Comparison of ENCODE assay signal across 8 cellular contexts in the genomic region with DNA sequence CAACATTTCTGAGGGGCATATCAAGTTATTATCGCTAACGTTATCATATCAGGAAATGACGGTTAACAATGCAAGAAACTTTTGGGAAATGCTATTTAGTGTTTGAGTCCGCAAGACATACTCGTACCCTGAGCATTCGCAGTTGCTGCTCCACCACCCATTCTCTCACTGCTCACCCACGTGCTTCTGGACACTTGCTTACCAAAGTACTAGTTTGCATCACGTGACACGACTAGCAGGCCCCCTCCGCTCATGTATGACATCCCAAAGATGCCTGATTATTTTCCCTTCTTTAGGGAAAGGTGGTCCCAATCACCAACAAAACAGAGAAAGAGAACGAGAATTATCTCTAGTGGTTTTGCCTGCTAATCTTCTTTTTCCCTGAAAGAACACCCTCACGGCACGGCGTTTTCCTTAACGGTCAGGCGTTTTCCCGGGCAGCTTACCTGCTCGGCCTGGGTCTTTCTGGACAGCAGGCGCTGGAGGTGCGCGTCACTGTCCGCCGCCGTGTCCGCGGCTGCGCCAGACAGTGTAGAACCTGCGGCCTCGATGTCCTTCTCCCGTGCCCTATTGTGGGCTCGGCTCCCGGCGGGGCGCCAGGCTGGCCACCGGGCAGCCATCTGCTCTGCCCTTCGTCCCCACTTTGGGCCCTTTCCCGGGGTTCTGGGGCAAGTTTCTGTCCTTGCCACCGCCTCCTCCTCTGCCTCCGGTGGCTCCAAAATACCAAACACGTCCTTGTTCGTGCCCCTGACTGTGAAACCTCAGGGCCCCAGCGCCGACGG. TPM values are rescaled to one million over a fixed set of nuclear protein-coding genes. Genes with fewer than 3 reads are reported as not detected.
DNase-seq lines count a peak whose midpoint lies in the region; ATAC-seq, FAIRE-seq and TF ChIP-seq lines count a peak whose summit lies in the region.

A gene (plus strand): TSS at position 492 of the 782 bp plus-strand sequence. CDS start 58 bp downstream, at position 550.

- no peaks in the 10 kb centered on the region for H3K27me3 Mint-ChIP-seq in chondrocyte (ENCODE audit: low read depth)

- H3K4me3 ChIP-seq in AG10803 (ENCODE audit: low read length) (peak within 1 kb of the TSS; percentile 99), keratinocyte (ENCODE audit: control insufficient read depth in 2 of 3, extremely low read depth in 1 of 3, insufficient read depth in 2 of 3, low read depth in 1 of 3, low read length in 3 of 3) (peak within 1 kb of the TSS; percentile 68 to 100 (median 94))

- dilution Hi-C loops in keratinocyte (cut with MboI; ENCODE audit: extremely low pct_ligation_motif_present, low sequenced_read_pairs) = no loop called here

- H3K9ac ChIP-seq in keratinocyte (ENCODE audit: control insufficient read depth, extremely low read depth, insufficient read depth, low read length) = peak within 1 kb of the TSS; percentile 100

- H2AFZ ChIP-seq in keratinocyte (ENCODE audit: control insufficient read depth, low read length) = peak within 1 kb of the TSS; percentile 85

- no peaks in the 10 kb centered on the region for H3K27me3 ChIP-seq in keratinocyte (ENCODE audit: control insufficient read depth, extremely low read depth, insufficient read depth, low read length)

- no peaks in the 10 kb centered on the region for H4K20me1 ChIP-seq in keratinocyte (ENCODE audit: control insufficient read depth, extremely low read depth, insufficient read depth, low read length)

- H3K9me3 Mint-ChIP-seq in chondrocyte (ENCODE audit: low read depth) = no peaks in the 10 kb centered on the region

- DNase-seq in AG10803 (ENCODE audit: low read depth) = peak; percentile 98
- peak; percentile 97 for DNase-seq in NCI-H460 (ENCODE audit: extremely low read depth, low read depth)
- peak; percentile 75 to 77 for DNase-seq in activated CD4-positive, alpha-beta T cell treated with anti-CD3 and anti-CD28 coated beads for 24 hours (ENCODE audit: low read depth in 2 of 2)
- DNase-seq in chondrocyte (ENCODE audit: low spot score) = peak; percentile 92
- peak; percentile 85 for DNase-seq in keratinocyte (ENCODE audit: low read depth, low spot score)
- peak; percentile 68 to 73 for DNase-seq in stimulated activated CD4-positive, alpha-beta T cell treated with anti-CD3 and anti-CD28 coated beads, Interleukin-15, amount 100 ng/mL, for 1 hour (ENCODE audit: low read depth in 1 of 2, low spot score in 1 of 2)

- FAIRE-seq in keratinocyte (lab: Jason Lieb, UNC) = peak; percentile 84

- ATAC-seq in GM19035 (IDR thresholded peaks at IDR 0.05; ENCODE audit: unreplicated experiment) (peak; percentile 81), HG03354 (IDR thresholded peaks at IDR 0.05; ENCODE audit: poor library complexity, severe bottlenecking, unreplicated experiment) (peak; percentile 87)

- peak within 1 kb of the TSS; percentile 100 for H3K27ac Mint-ChIP-seq in chondrocyte (ENCODE audit: unreplicated experiment)

- H3K9me3 ChIP-seq in keratinocyte (ENCODE audit: control insufficient read depth, low read depth, low read length) = no peaks in the 10 kb centered on the region

- peaks cover 9% of the 10 kb centered on the region for H3K4me1 ChIP-seq in keratinocyte (ENCODE audit: control insufficient read depth, extremely low read depth, insufficient read depth, low read length)

- peaks cover 48% of the 10 kb centered on the region for H3K79me2 ChIP-seq in keratinocyte (ENCODE audit: control insufficient read depth, insufficient read depth, low read length)

- peaks cover 0 to 6% of the 10 kb centered on the region in 2 experiments for H3K36me3 ChIP-seq in keratinocyte (ENCODE audit: control insufficient read depth in 2 of 2, extremely low read depth in 1 of 2, insufficient read depth in 2 of 2, low read length in 2 of 2)

- no peaks in the 10 kb centered on the region for H3K9me1 ChIP-seq in keratinocyte (ENCODE audit: control insufficient read depth, extremely low read depth, insufficient read depth, low read length)

- peak within 1 kb of the TSS; percentile 95 for H3K4me3 Mint-ChIP-seq in chondrocyte (ENCODE audit: unreplicated experiment)

- H3K36me3 Mint-ChIP-seq in chondrocyte (ENCODE audit: low read depth) = peaks cover 4% of the 10 kb centered on the region

- H3K4me2 ChIP-seq in keratinocyte (ENCODE audit: control insufficient read depth, extremely low read depth, insufficient read depth, low read depth, low read length) = peak within 1 kb of the TSS; percentile 99

- TF ChIP-seq CTCF in AG10803 (conservative IDR thresholded peaks at IDR 0.05; ENCODE audit: low read length) = no peak
- TF ChIP-seq CTCF in chondrocyte (IDR thresholded peaks at IDR 0.05) = no peak
- TF ChIP-seq CTCF in keratinocyte (optimal IDR thresholded peaks at IDR 0.05 in 1 of 3, IDR thresholded peaks at IDR 0.05 in 1 of 3, conservative IDR thresholded peaks at IDR 0.05 in 1 of 3; ENCODE audit: extremely low read depth in 1 of 3, insufficient read depth in 2 of 3, low read length in 3 of 3) = no peak

- H3K27ac ChIP-seq in keratinocyte (ENCODE audit: control insufficient read depth, insufficient read depth, low read length) = peak within 1 kb of the TSS; percentile 99

- H3K4me1 Mint-ChIP-seq in chondrocyte (ENCODE audit: low read depth) = peaks cover 32% of the 10 kb centered on the region

RNA-seq across cellular contexts. Expression of the gene that starts here (rescaled TPM):
- 75.9 and 79.0 TPM in 2 replicates for total RNA-seq in NCI-H460 (2014; rRNA removed; shearing (Covaris generic))
- polyA plus RNA-seq in NCI-H460 (2014; cell fraction: nucleus; rRNA removed) = 71.2 and 78.9 TPM in 2 replicates
- 24.1 to 28.6 TPM (median 27.4 TPM) in 3 replicates for total RNA-seq in chondrocyte
- 26.0 to 35.3 TPM (median 34.1 TPM) in 3 replicates for polyA plus RNA-seq in keratinocyte
- polyA plus RNA-seq in keratinocyte (2011; ENCODE audit: low read depth) = 129 TPM
- polyA plus RNA-seq in keratinocyte (2011; cell fraction: cytosol; rRNA removed) = 26.0 and 36.6 TPM in 2 replicates
- polyA plus RNA-seq in keratinocyte (2011; cell fraction: nucleus; rRNA removed) = 50.2 and 65.7 TPM in 2 replicates
- 23.8 and 26.4 TPM in 2 replicates for polyA plus RNA-seq in keratinocyte (2012; ENCODE audit: low replicate concordance)
- 7.4 to 48.3 TPM (median 33.7 TPM) in 3 replicates for polyA minus RNA-seq in keratinocyte
- 34.1 TPM for polyA minus RNA-seq in keratinocyte (2011; cell fraction: cytosol; rRNA and poly(A)+ RNA removed)
- polyA minus RNA-seq in keratinocyte (2011; cell fraction: nucleus; rRNA and poly(A)+ RNA removed) = 30.6 and 33.3 TPM in 2 replicates

Comparison
In these comparisons a context has a peak if more than half of its experiments do, and no peak if none do; other contexts are left out.
1. Peak in every context shown above with its lines: DNase-seq, ATAC-seq, H3K4me3 ChIP-seq and H3K27ac ChIP-seq.